ENCODE assay signal across 8 cellular contexts in genomic region chr18:41955688-41956087, GRCh38. TPM values are rescaled to one million over a fixed set of nuclear protein-coding genes. Genes with fewer than 3 reads are reported as not detected.
DNase-seq lines count a peak whose midpoint lies in the region; ATAC-seq, FAIRE-seq and TF ChIP-seq lines count a peak whose summit lies in the region.

No MANE protein-coding gene starts in this region.

- peaks cover 5% of the 10 kb centered on the region for H3K36me3 ChIP-seq in Panc1 (ENCODE audit: control insufficient read depth, insufficient read depth, low read length)
- peaks cover 0 to 34% (median 0%) of the 10 kb centered on the region in 3 donors for H3K36me3 ChIP-seq in esophagus squamous epithelium
- no peaks in the 10 kb centered on the region for H3K36me3 ChIP-seq in rectal smooth muscle tissue (ENCODE audit: control insufficient read depth, insufficient read depth, low read length)

- CTCF ChIA-PET in Panc1 (lab: Charles Lee): no interaction called here

- H3K9ac ChIP-seq in rectal smooth muscle tissue (ENCODE audit: low read length): peak overlapping the region; percentile 79

- POLR2A ChIA-PET in Panc1 (lab: Charles Lee): no interaction called here

- in situ Hi-C loops in Panc1 (cut with HindIII; ENCODE audit: low pct_unique_long_range_greater_than_20kb, low sequenced_read_pairs): no loop called here

- H3K27me3 ChIP-seq in Panc1 (ENCODE audit: control insufficient read depth, insufficient read depth, low read length) (no peaks in the 10 kb centered on the region), esophagus squamous epithelium (peaks cover 0 to 4% (median 0%) of the 10 kb centered on the region in 4 donors), rectal smooth muscle tissue (ENCODE audit: control insufficient read depth, insufficient read depth, low read length) (no peaks in the 10 kb centered on the region)

- H3K9me3 ChIP-seq in Panc1 (ENCODE audit: control insufficient read depth, insufficient read depth, low read depth, low read length) (no peaks in the 10 kb centered on the region), esophagus squamous epithelium (no peaks in the 10 kb centered on the region)

- TSS peak; percentile 79 for BruUV-seq in Panc1 (replicated peaks; lab: Mats Ljungman, UMichigan)

- H3K27ac ChIP-seq in Panc1 (ENCODE audit: low read length) (peak overlapping the region; percentile 84), esophagus squamous epithelium (peak overlapping the region in 3 of 4 donors; percentile 67 to 85 (median 84)), rectal smooth muscle tissue (ENCODE audit: low read depth, low read length) (no peak overlapping the region)

- intact Hi-C loops in Panc1 (cut with micrococcal nuclease; ENCODE audit: unreplicated experiment): no loop called here
- intact Hi-C loops in esophagus squamous epithelium (cut with DNase I): no loop called here

- ATAC-seq in Panc1: no peak

- no peak for TF ChIP-seq POLR2A in GM12891 (IDR thresholded peaks at IDR 0.05; ENCODE audit: low read depth, low read length)
- TF ChIP-seq POLR2A in esophagus squamous epithelium (IDR thresholded peaks at IDR 0.05): no peak

- peaks cover 5% of the 10 kb centered on the region; the same call in 1 of the 2 replicates for H3K4me1 ChIP-seq in Panc1 (ENCODE audit: control insufficient read depth, insufficient read depth, low read length)
- H3K4me1 ChIP-seq in esophagus squamous epithelium: peaks cover 0 to 34% (median 4%) of the 10 kb centered on the region in 3 donors
- H3K4me1 ChIP-seq in rectal smooth muscle tissue (ENCODE audit: control insufficient read depth, insufficient read depth, low read length): peaks cover 4% of the 10 kb centered on the region

- TF ChIP-seq CTCF in Panc1 (IDR thresholded peaks at IDR 0.05): no peak
- no peak for TF ChIP-seq CTCF in esophagus squamous epithelium (IDR thresholded peaks at IDR 0.05)

- H3K4me3 ChIP-seq in Panc1 (ENCODE audit: low read depth in 2 of 2, low read length in 2 of 2): peak overlapping the region; percentile 88 to 95
- peak overlapping the region; percentile 43 to 97 (median 80) for H3K4me3 ChIP-seq in esophagus squamous epithelium
- H3K4me3 ChIP-seq in rectal smooth muscle tissue (ENCODE audit: low read length): peak overlapping the region; percentile 94

- peak; percentile 68 for FAIRE-seq in GM12891 (lab: Jason Lieb, UNC)

- DNase-seq in GM12891 (ENCODE audit: insufficient read length, low spot score) (no peak), Panc1 (ENCODE audit: low read depth, low spot score) (no peak), esophagus squamous epithelium (lab: John Stamatoyannopoulos, UW) (no peak), OCI-M2 (lab: John Stamatoyannopoulos, UW; ENCODE audit: unreplicated experiment) (no peak), NCI-H446 treated with DMSO at 0.1 percent for 48 hours (lab: John Stamatoyannopoulos, UW) (no peak), NCI-H1930 (lab: John Stamatoyannopoulos, UW) (no peak), iPS-NIHi7 (ENCODE audit: extremely low spot score) (no peak)

- 7 to 10% methylated on average over 11 of the region's 11 CpGs for WGBS in esophagus squamous epithelium, 2 donors

TF ChIP-seq in GM12891, 5 proteins besides CTCF, POLR2A, EP300 and RAD21:
- no peak for TF ChIP-seq PAX5 (IDR thresholded peaks at IDR 0.05; ENCODE audit: insufficient read depth, low read length, severe bottlenecking)
- TF ChIP-seq TAF1 (IDR thresholded peaks at IDR 0.05; ENCODE audit: low read depth, low read length): no peak
- no peak for TF ChIP-seq POLR2AphosphoS5 (IDR thresholded peaks at IDR 0.05; ENCODE audit: low read depth, low read length)
- TF ChIP-seq POU2F2 (IDR thresholded peaks at IDR 0.05; ENCODE audit: low read depth, low read length): no peak
- no peak for TF ChIP-seq SPI1 (IDR thresholded peaks at IDR 0.05; ENCODE audit: low read depth, low read length)

RNA-seq across cellular contexts. Expression of gene PIK3C3, which starts 0.7 kb away (rescaled TPM):
- polyA plus RNA-seq in GM12891 (2012; ENCODE audit: low read depth, missing spikeins): 22.7 TPM
- total RNA-seq in Panc1 (2021; ENCODE audit: unreplicated experiment) (23.9 TPM), esophagus squamous epithelium (10 to 100 TPM; 17.2 to 43.9 (median 23.6) TPM)
- 11.4 TPM for polyA plus RNA-seq in Panc1 (2012; ENCODE audit: insufficient read length)
